8 cellular contexts compared by ENCODE assay signal in genomic region chr3:113698891-113699465, GRCh38. TPM values are rescaled to one million over a fixed set of nuclear protein-coding genes. Genes with fewer than 3 reads are reported as not detected.
DNase-seq lines count a peak whose midpoint lies in the region; ATAC-seq and TF ChIP-seq lines count a peak whose summit lies in the region.

No MANE protein-coding gene starts in this region.

- in situ Hi-C loops in ACHN (cut with HindIII; ENCODE audit: low pct_ligation_motif_present, low pct_unique_long_range_greater_than_20kb, low sequenced_read_pairs) (no loop called here), KBM-7 (cut with MboI; ENCODE audit: low pct_unique_long_range_greater_than_20kb, low sequenced_read_pairs) (no loop called here)

- H3K79me1 ChIP-seq in mesendoderm (ENCODE audit: low read length), result peaks cover 5% of the 10 kb centered on the region

- H2BK120ac ChIP-seq in mesendoderm (ENCODE audit: low read depth, low read length), result no peak overlapping the region

- H3K9me3 Mint-ChIP-seq in HFFc6, result no peaks in the 10 kb centered on the region

- no peaks in the 10 kb centered on the region for H3K36me3 Mint-ChIP-seq in HFFc6 (ENCODE audit: low read depth)

- H3K4me2 ChIP-seq in mesendoderm (ENCODE audit: low read length), result peak overlapping the region; percentile 35

- H3K27ac Mint-ChIP-seq in HFFc6, result peak overlapping the region; percentile 47; the same call in 1 of the 2 replicates

- no peak overlapping the region for H2AK5ac ChIP-seq in mesendoderm (ENCODE audit: low read length)

- H3K4me1 ChIP-seq in mesendoderm (ENCODE audit: control insufficient read depth, low read depth, low read length), result peaks cover 7% of the 10 kb centered on the region

- H3K27me3 Mint-ChIP-seq in HFFc6 (ENCODE audit: insufficient read depth), result no peaks in the 10 kb centered on the region; the same call in 1 of the 2 replicates

- H3K9ac ChIP-seq in mesendoderm (ENCODE audit: low read length), result peak overlapping the region; percentile 57

- no peak overlapping the region for H2BK15ac ChIP-seq in mesendoderm (replicated peaks; ENCODE audit: low read depth)

- no peaks in the 10 kb centered on the region for H3K36me3 ChIP-seq in mesendoderm (ENCODE audit: control insufficient read depth, insufficient read depth, low read length)

- H3K4me3 ChIP-seq in choroid plexus epithelial cell (ENCODE audit: low read depth, low read length) (peak overlapping the region; percentile 56), mesendoderm (ENCODE audit: low read length) (no peak overlapping the region)

- no peak overlapping the region for H3K4ac ChIP-seq in mesendoderm (ENCODE audit: low read depth, low read length)

- no peak overlapping the region for H2BK5ac ChIP-seq in mesendoderm (ENCODE audit: low read length)

- H3K4me1 Mint-ChIP-seq in HFFc6 (ENCODE audit: low read depth), result peaks cover 10% of the 10 kb centered on the region

- H3K4me3 Mint-ChIP-seq in HFFc6, result peak overlapping the region; percentile 60; the same call in 1 of the 2 replicates

- no peak overlapping the region for H3K27ac ChIP-seq in mesendoderm (ENCODE audit: low read depth, low read length)

- peak; percentile 39 for DNase-seq in ACHN
- no peak for DNase-seq in HFFc6
- DNase-seq in choroid plexus epithelial cell (ENCODE audit: low read depth), result peak; percentile 33
- peak; percentile 43 for DNase-seq in mesendoderm
- no peak for DNase-seq in foreskin melanocyte
- DNase-seq in KBM-7, result no peak

- H3K18ac ChIP-seq in mesendoderm (ENCODE audit: low read length), result no peak overlapping the region

- TF ChIP-seq CTCF in HFFc6 (IDR thresholded peaks at IDR 0.05), result no peak
- TF ChIP-seq CTCF in choroid plexus epithelial cell (conservative IDR thresholded peaks at IDR 0.05; ENCODE audit: low read depth, low read length), result no peak

- H3K79me2 ChIP-seq in mesendoderm (ENCODE audit: control insufficient read depth, insufficient read depth, low read length), result no peaks in the 10 kb centered on the region

- H4K8ac ChIP-seq in mesendoderm (ENCODE audit: low read depth, low read length), result no peak overlapping the region

- ATAC-seq in GM19467 (IDR thresholded peaks at IDR 0.05; ENCODE audit: unreplicated experiment) (no peak), GM18907 (IDR thresholded peaks at IDR 0.05; ENCODE audit: unreplicated experiment) (no peak)

- H3K27me3 ChIP-seq in mesendoderm (ENCODE audit: insufficient read depth, low read length, poor library complexity), result no peaks in the 10 kb centered on the region

- peak overlapping the region; percentile 45 for H3K23ac ChIP-seq in mesendoderm (ENCODE audit: low read length)

- WGBS in mesendoderm (ENCODE audit: extremely low coverage, insufficient coverage, low lambda C conversion rate), result no CpG with 5 or more reads among the region's 29 CpGs

- H4K5ac ChIP-seq in mesendoderm (ENCODE audit: low read length), result no peak overlapping the region

- peak overlapping the region; percentile 81 for H3K56ac ChIP-seq in mesendoderm (ENCODE audit: low read length)

RNA-seq across cellular contexts. Expression of gene USF3, which starts 2.5 kb away (rescaled TPM):
- 10 to 100 TPM in 4 of 6 experiments, 1 to 10 TPM in 2; 8.5 to 10.7 (median 10.5) TPM for total RNA-seq in HFFc6 (2021; fragmentation: NEBNext Ultra II Directional; extraction: Animal tissue kit (Norgen Biotek cat#: 25700))
- polyA plus RNA-seq in mesendoderm (2013, experiment 1 of 2), result 7.8 TPM
- polyA plus RNA-seq in mesendoderm (2013, experiment 2 of 2), result 7.9 TPM

RNA-seq across cellular contexts. Expression of gene NAA50, which starts 47.1 kb away (rescaled TPM):
- total RNA-seq in HFFc6 (2021; fragmentation: NEBNext Ultra II Directional; extraction: Animal tissue kit (Norgen Biotek cat#: 25700)), result 100 to 1,000 TPM; 146 to 178 (median 171) TPM
- 174 TPM for polyA plus RNA-seq in mesendoderm (2013, experiment 1 of 2)
- polyA plus RNA-seq in mesendoderm (2013, experiment 2 of 2), result 174 TPM

RNA-seq across cellular contexts. Expression of gene ATP6V1A, which starts 47.9 kb away (rescaled TPM):
- 100 to 1,000 TPM in 4 of 6 experiments, 10 to 100 TPM in 2; 99.4 to 110 (median 101) TPM for total RNA-seq in HFFc6 (2021; fragmentation: NEBNext Ultra II Directional; extraction: Animal tissue kit (Norgen Biotek cat#: 25700))
- polyA plus RNA-seq in mesendoderm (2013, experiment 1 of 2), result 20.3 TPM
- polyA plus RNA-seq in mesendoderm (2013, experiment 2 of 2), result 20.3 TPM

Comparison
In these comparisons a context has a peak if more than half of its experiments do, and no peak if none do; other contexts are left out.
1. DNase-seq: peak in ACHN (single experiment), choroid plexus epithelial cell (single experiment) and mesendoderm (single experiment); none in HFFc6 (single experiment), foreskin melanocyte (single experiment) and KBM-7 (single experiment).